In the genomic region with DNA sequence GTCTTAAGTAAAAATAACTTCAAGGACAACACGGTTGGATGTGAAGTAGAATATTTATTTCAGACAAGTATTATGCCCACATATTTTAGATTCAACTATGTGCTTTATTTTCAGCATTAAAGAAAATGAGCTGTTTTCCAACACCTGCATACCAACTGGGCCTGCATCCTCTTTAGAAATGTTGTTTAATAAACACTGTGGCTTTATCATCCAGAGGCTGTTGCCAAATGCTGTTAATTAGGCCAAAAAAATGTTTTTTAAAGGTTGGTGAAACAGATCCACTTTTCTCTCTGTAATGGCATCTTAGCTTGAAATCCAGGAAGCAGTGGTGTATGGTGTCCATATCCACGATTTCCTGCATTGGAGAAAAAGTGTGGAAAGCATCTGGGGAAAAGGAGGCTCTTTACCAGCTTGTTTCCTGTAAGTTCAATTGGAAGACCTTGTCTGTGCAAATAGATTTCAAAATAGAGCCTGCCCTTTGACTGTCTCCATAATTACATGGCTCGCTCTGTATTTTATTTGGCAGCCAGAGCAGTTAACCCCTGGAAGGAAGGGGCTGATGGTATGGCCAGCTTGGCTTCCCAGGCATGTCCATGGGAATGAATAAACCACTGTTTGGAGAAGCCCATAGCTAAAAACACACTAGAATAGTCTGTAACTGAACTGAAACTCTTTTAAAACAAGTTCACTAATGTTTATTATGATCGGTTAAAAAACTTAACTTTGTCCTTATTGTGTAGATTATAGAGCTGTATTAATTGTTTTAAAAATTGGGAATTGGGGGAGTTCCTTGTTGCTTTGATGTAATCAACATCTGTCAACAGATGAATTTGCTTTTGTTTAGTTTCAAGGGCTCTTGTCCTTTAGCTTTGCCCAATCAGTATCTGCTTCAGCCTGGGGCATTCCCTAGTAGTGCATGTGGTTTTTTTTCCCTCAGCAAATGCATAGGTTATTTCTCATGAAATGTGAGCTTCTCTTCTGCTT, we compare ENCODE assay signal across 10 cellular contexts. TPM values are rescaled to one million over a fixed set of nuclear protein-coding genes. Genes with fewer than 3 reads are reported as not detected.
DNase-seq lines count a peak whose midpoint lies in the region; TF ChIP-seq lines count a peak whose summit lies in the region.
"Had no signal": no experiment of that assay in that cellular context is flagged by ENCODE, and none has a peak within 500 bp of the region (broad histone marks: within the 10 kb centered on the region; RNA-seq: fewer than 3 reads in every experiment).

No MANE protein-coding gene starts in this region.

- no peak overlapping the region for H3K4me3 ChIP-seq in HEK293 (ENCODE audit: low read depth, low read length)

- peaks cover 14% of the 10 kb centered on the region for H3K4me1 ChIP-seq in HEK293 (ENCODE audit: control insufficient read depth, insufficient read depth, low read length)

- H3K36me3 ChIP-seq in HEK293 (ENCODE audit: control insufficient read depth in 2 of 2, insufficient read depth in 1 of 2, low read length in 2 of 2) = no peaks in the 10 kb centered on the region

- DNase-seq in NCI-H2196 (lab: John Stamatoyannopoulos, UW; ENCODE audit: unreplicated experiment) (peak; percentile 30), cerebellar cortex (ENCODE audit: low spot score) (peak; percentile 77), osteocyte (ENCODE audit: extremely low spot score, unreplicated experiment) (no peak), NCI-H524 treated with DMSO at 0.1 percent for 48 hours (lab: John Stamatoyannopoulos, UW) (no peak), AML-193 (lab: John Stamatoyannopoulos, UW) (no peak)
- no peak for DNase-seq in activated CD4-positive, alpha-beta T cell treated with anti-CD3 and anti-CD28 coated beads, Interleukin-2, amount 10 ng/mL, durations not matched to agents 24 days and 14 days
- DNase-seq: activated gamma-delta T cell, NCI-H82, retina had no signal

- H3K9me3 ChIP-seq in HEK293 (ENCODE audit: control insufficient read depth, insufficient read depth, low read depth, low read length) = no peaks in the 10 kb centered on the region

- no peak for TF ChIP-seq CTCF in HEK293 (tag by site-specific recombination; IDR thresholded peaks at IDR 0.05)
- no peak for TF ChIP-seq CTCF in osteocyte (IDR thresholded peaks at IDR 0.05)

- CTCF ChIA-PET in HEK293 (lab: Yijun Ruan, JAX) = interaction anchor here (1.2 to 1.9 kb wide), 2 partner anchors 14 to 51 kb away, joined by 3 to 4 read pairs; partner anchors contain the start of gene DLX2

- POLR2A ChIA-PET in HEK293 (lab: Yijun Ruan, JAX) = interaction anchor here (1.2 to 2.4 kb wide), 3 partner anchors 33 to 49 kb away, joined by 4 to 16 read pairs (median 16); partner anchors contain the start of gene DLX1

- no peaks in the 10 kb centered on the region for H3K27me3 Mint-ChIP-seq in osteocyte (ENCODE audit: unreplicated experiment)
- H3K27me3 Mint-ChIP-seq in activated CD4-positive, alpha-beta T cell treated with anti-CD3 and anti-CD28 coated beads, Interleukin-2, amount 10 ng/mL, durations not matched to agents 24 days and 14 days = peaks cover 6% of the 10 kb centered on the region

- H3K4me1 Mint-ChIP-seq in osteocyte (ENCODE audit: unreplicated experiment) = peaks cover 35% of the 10 kb centered on the region
- H3K4me1 Mint-ChIP-seq in activated CD4-positive, alpha-beta T cell treated with anti-CD3 and anti-CD28 coated beads, Interleukin-2, amount 10 ng/mL, durations not matched to agents 24 days and 14 days = peaks cover 1% of the 10 kb centered on the region

- H3K36me3 Mint-ChIP-seq in osteocyte (ENCODE audit: unreplicated experiment) = no peaks in the 10 kb centered on the region
- no peaks in the 10 kb centered on the region for H3K36me3 Mint-ChIP-seq in activated CD4-positive, alpha-beta T cell treated with anti-CD3 and anti-CD28 coated beads, Interleukin-2, amount 10 ng/mL, durations not matched to agents 24 days and 14 days (ENCODE audit: low read depth)

- intact Hi-C loops in activated CD4-positive, alpha-beta T cell treated with anti-CD3 and anti-CD28 coated beads, Interleukin-2, amount 10 ng/mL, durations not matched to agents 24 days and 14 days (cut with micrococcal nuclease) = no loop called here

- no peaks in the 10 kb centered on the region for H3K9me3 Mint-ChIP-seq in osteocyte (ENCODE audit: unreplicated experiment)
- H3K9me3 Mint-ChIP-seq in activated CD4-positive, alpha-beta T cell treated with anti-CD3 and anti-CD28 coated beads, Interleukin-2, amount 10 ng/mL, durations not matched to agents 24 days and 14 days = no peaks in the 10 kb centered on the region

- peak overlapping the region; percentile 62 for H3K4me3 Mint-ChIP-seq in osteocyte (ENCODE audit: unreplicated experiment)
- no peak overlapping the region for H3K4me3 Mint-ChIP-seq in activated CD4-positive, alpha-beta T cell treated with anti-CD3 and anti-CD28 coated beads, Interleukin-2, amount 10 ng/mL, durations not matched to agents 24 days and 14 days

- peak overlapping the region; percentile 18 for H3K27ac ChIP-seq in HEK293 (ENCODE audit: extremely low read depth, low read depth, low read length)

- peak overlapping the region; percentile 77 for H3K27ac Mint-ChIP-seq in osteocyte (ENCODE audit: unreplicated experiment)
- H3K27ac Mint-ChIP-seq in activated CD4-positive, alpha-beta T cell treated with anti-CD3 and anti-CD28 coated beads, Interleukin-2, amount 10 ng/mL, durations not matched to agents 24 days and 14 days = no peak overlapping the region

TF ChIP-seq in HEK293, 187 proteins besides CTCF, POLR2A, EP300 and RAD21 (continues in another document):
- TF ChIP-seq ZNF48 (tag by site-specific recombination; IDR thresholded peaks at IDR 0.05) (no peak), AEBP2 (tag by site-specific recombination; IDR thresholded peaks at IDR 0.05; ENCODE audit: borderline replicate concordance) (no peak), ZNF37A (tag by site-specific recombination; IDR thresholded peaks at IDR 0.05) (no peak), YY1 (tag by site-specific recombination; IDR thresholded peaks at IDR 0.05) (no peak), ZNF146 (tag by site-specific recombination; IDR thresholded peaks at IDR 0.05) (no peak), ZNF341 (tag by site-specific recombination; IDR thresholded peaks at IDR 0.05; ENCODE audit: low read depth) (no peak), ZNF394 (tag by site-specific recombination; IDR thresholded peaks at IDR 0.05; ENCODE audit: borderline replicate concordance) (no peak), REPIN1 (tag by site-specific recombination; IDR thresholded peaks at IDR 0.05; ENCODE audit: low read depth) (no peak), GLIS2 (tag by site-specific recombination; IDR thresholded peaks at IDR 0.05) (no peak), PRDM1 (tag by site-specific recombination; IDR thresholded peaks at IDR 0.05) (no peak), ZNF202 (tag by site-specific recombination; IDR thresholded peaks at IDR 0.05; ENCODE audit: borderline replicate concordance) (no peak), ZNF140 (tag by site-specific recombination; IDR thresholded peaks at IDR 0.05) (no peak), ZXDB (tag by site-specific recombination; IDR thresholded peaks at IDR 0.05) (0 out of 2 replicates have a peak, but pooled peaks have one; percentile 35), ZNF169 (tag by site-specific recombination; IDR thresholded peaks at IDR 0.05) (no peak), ZNF677 (tag by site-specific recombination; IDR thresholded peaks at IDR 0.05) (no peak), SP7 (tag by site-specific recombination; IDR thresholded peaks at IDR 0.05) (peak; percentile 70), ZFP3 (tag by site-specific recombination; IDR thresholded peaks at IDR 0.05; ENCODE audit: low read depth) (no peak), ZNF112 (tag by site-specific recombination; IDR thresholded peaks at IDR 0.05) (no peak), GLI2 (tag by site-specific recombination; IDR thresholded peaks at IDR 0.05; ENCODE audit: borderline replicate concordance, low read depth) (no peak), ZNF23 (tag by site-specific recombination; IDR thresholded peaks at IDR 0.05; ENCODE audit: borderline replicate concordance) (no peak), ZNF354C (tag by site-specific recombination; IDR thresholded peaks at IDR 0.05; ENCODE audit: borderline replicate concordance, low read depth) (no peak), BCL6B (tag by site-specific recombination; IDR thresholded peaks at IDR 0.05) (no peak), ZNF585B (tag by site-specific recombination; IDR thresholded peaks at IDR 0.05) (no peak), ZNF2 (tag by site-specific recombination; IDR thresholded peaks at IDR 0.05) (no peak)

RNA-seq across cellular contexts. Expression of gene DLX1, which starts 33.0 kb away (rescaled TPM):
- total RNA-seq in osteocyte = 25.2 and 29.7 TPM in 2 replicates
- not detected in 2 replicates for total RNA-seq in activated CD4-positive, alpha-beta T cell treated with anti-CD3 and anti-CD28 coated beads, Interleukin-2, amount 10 ng/mL, durations not matched to agents 24 days and 14 days

RNA-seq across cellular contexts. Expression of gene DLX2, which starts 50.4 kb away (rescaled TPM):
- total RNA-seq in osteocyte = 17.4 and 17.6 TPM in 2 replicates
- 0.26 TPM in 1 of 2 replicates, not detected in the other for total RNA-seq in activated CD4-positive, alpha-beta T cell treated with anti-CD3 and anti-CD28 coated beads, Interleukin-2, amount 10 ng/mL, durations not matched to agents 24 days and 14 days

RNA-seq across cellular contexts. Expression of gene METAP1D, which starts 52.5 kb away (rescaled TPM):
- 6.5 and 8.5 TPM in 2 replicates for total RNA-seq in osteocyte
- total RNA-seq in activated CD4-positive, alpha-beta T cell treated with anti-CD3 and anti-CD28 coated beads, Interleukin-2, amount 10 ng/mL, durations not matched to agents 24 days and 14 days = 5.0 and 8.1 TPM in 2 replicates

Comparison
In these comparisons a context has a peak if more than half of its experiments do, and no peak if none do; other contexts are left out.
1. DNase-seq: peak in NCI-H2196 (single experiment) and cerebellar cortex (single experiment); none in osteocyte (single experiment), NCI-H524 treated with DMSO at 0.1 percent for 48 hours (single experiment), activated CD4-positive, alpha-beta T cell treated with anti-CD3 and anti-CD28 coated beads, Interleukin-2, amount 10 ng/mL, durations not matched to agents 24 days and 14 days (single experiment) and AML-193 (0 of 2).
2. RNA of gene DLX1, which starts 33.0 kb away (total RNA-seq): 25.2 to 29.7 TPM in osteocyte; not detected in activated CD4-positive, alpha-beta T cell treated with anti-CD3 and anti-CD28 coated beads, Interleukin-2, amount 10 ng/mL, durations not matched to agents 24 days and 14 days; every median in the first group is over 10 times any median in the second.
3. RNA of gene DLX2, which starts 50.4 kb away (total RNA-seq): 17.4 to 17.6 TPM in osteocyte; 0.26 TPM in activated CD4-positive, alpha-beta T cell treated with anti-CD3 and anti-CD28 coated beads, Interleukin-2, amount 10 ng/mL, durations not matched to agents 24 days and 14 days; every median in the first group is over 10 times any median in the second.